ENCODE assay signal across 27 cellular contexts in the genomic region with DNA sequence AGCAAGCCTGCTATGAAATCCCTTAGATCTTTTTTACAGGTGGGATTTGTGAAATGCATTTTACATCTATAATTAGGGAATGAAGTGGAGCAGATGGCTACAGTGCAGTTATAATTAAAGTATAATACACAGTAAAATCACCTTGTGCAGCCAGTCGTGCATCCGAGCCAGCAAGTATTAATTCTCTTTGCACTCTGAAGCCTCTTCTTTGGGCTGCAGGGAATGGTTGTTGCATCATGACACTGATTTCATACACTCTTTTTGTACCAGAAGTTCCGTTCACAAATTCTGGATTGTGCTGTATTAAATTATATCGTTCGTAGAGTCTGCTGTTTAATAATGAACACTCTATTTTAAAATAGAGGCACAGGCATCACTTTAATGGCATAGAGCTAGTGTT.
"Had no signal": no experiment of that assay in that cellular context is flagged by ENCODE, and none has a peak within 500 bp of the region (broad histone marks: within the 10 kb centered on the region; RNA-seq: fewer than 3 reads in every experiment).

No MANE protein-coding gene starts in this region.

- H3K27me3 Mint-ChIP-seq: activated naive CD8-positive, alpha-beta T cell; naive thymus-derived CD8-positive, alpha-beta T cell; stimulated activated naive CD8-positive, alpha-beta T cell treated with anti-CD3 and anti-CD28 coated beads, Interleukin-15, Interleukin-2, amounts not matched to agents 100 ng/mL and 50 ng/mL, for 24 hours; type B pancreatic cell had no signal

- ATAC-seq: activated CD4-positive, CD25-positive, alpha-beta regulatory T cell treated with anti-CD3 and anti-CD28 coated beads, Interleukin-2, amount 50 U/mL, for 24 hours; body of pancreas; left lung; lower lobe of right lung; naive thymus-derived CD8-positive, alpha-beta T cell; psoas muscle; stimulated activated effector memory CD8-positive, alpha-beta T cell treated with anti-CD3 and anti-CD28 coated beads, Interleukin-12 subunit alpha, Interleukin-12 subunit beta, amount 100 ng/mL, for 72 hours had no signal

- H3K4me1 Mint-ChIP-seq: neural progenitor cell; stimulated activated effector memory CD8-positive, alpha-beta T cell treated with anti-CD3 and anti-CD28 coated beads, Interleukin-12 subunit alpha, Interleukin-12 subunit beta, amount 100 ng/mL, for 72 hours had no signal

- H3K9me3 Mint-ChIP-seq: neural progenitor cell; stimulated activated effector memory CD8-positive, alpha-beta T cell treated with anti-CD3 and anti-CD28 coated beads, Interleukin-12 subunit alpha, Interleukin-12 subunit beta, amount 100 ng/mL, for 72 hours; type B pancreatic cell had no signal

- H3K36me3 Mint-ChIP-seq: neural progenitor cell; stimulated activated effector memory CD8-positive, alpha-beta T cell treated with anti-CD3 and anti-CD28 coated beads, Interleukin-12 subunit alpha, Interleukin-12 subunit beta, amount 100 ng/mL, for 72 hours; type B pancreatic cell had no signal

- H3K4me3 Mint-ChIP-seq: activated naive CD8-positive, alpha-beta T cell; naive thymus-derived CD8-positive, alpha-beta T cell; neural progenitor cell; stimulated activated effector memory CD8-positive, alpha-beta T cell treated with anti-CD3 and anti-CD28 coated beads, Interleukin-12 subunit alpha, Interleukin-12 subunit beta, amount 100 ng/mL, for 72 hours; stimulated activated naive CD8-positive, alpha-beta T cell treated with anti-CD3 and anti-CD28 coated beads, Interleukin-15, Interleukin-2, amounts not matched to agents 100 ng/mL and 50 ng/mL, for 24 hours; type B pancreatic cell had no signal

- H3K27ac Mint-ChIP-seq: activated naive CD8-positive, alpha-beta T cell; naive thymus-derived CD8-positive, alpha-beta T cell; neural progenitor cell; stimulated activated effector memory CD8-positive, alpha-beta T cell treated with anti-CD3 and anti-CD28 coated beads, Interleukin-12 subunit alpha, Interleukin-12 subunit beta, amount 100 ng/mL, for 72 hours; stimulated activated naive CD8-positive, alpha-beta T cell treated with anti-CD3 and anti-CD28 coated beads, Interleukin-15, Interleukin-2, amounts not matched to agents 100 ng/mL and 50 ng/mL, for 24 hours; type B pancreatic cell had no signal

- DNase-seq: activated CD4-positive, alpha-beta T cell treated with anti-CD3 and anti-CD28 coated beads for 48 hours; activated CD4-positive, alpha-beta T cell treated with anti-CD3 and anti-CD28 coated beads, Interleukin-2, amount 50 U/mL, for 48 hours; activated CD8-positive, alpha-beta memory T cell treated with anti-CD3 and anti-CD28 coated beads for 24 hours; activated effector memory CD4-positive, alpha-beta T cell treated with Interleukin-2 at 50 U/mL for 16 hours; activated naive CD4-positive, alpha-beta T cell treated with Interleukin-2 at 50 U/mL for 16 hours; adrenal gland; aorta; body of pancreas; dermis blood vessel endothelial cell; effector CD4-positive, alpha-beta T cell; left lung; lower lobe of right lung; mesenchymal stem cell; naive thymus-derived CD8-positive, alpha-beta T cell; occipital lobe; psoas muscle; sigmoid colon; small intestine; stimulated activated CD4-positive, alpha-beta T cell treated with anti-CD3 and anti-CD28 coated beads, Interleukin-4, amount 100 ng/mL, for 24 hours; uterus; WERI-Rb-1 had no signal
